In genomic region chr16:20806168-20807050, GRCh38 we compare ENCODE assay signal across 1 cellular context.
TF ChIP-seq lines count a peak whose summit lies in the region.

Gene ERI2 (minus strand): TSS chr16:20806472. CDS start chr16:20806430, 42 bp downstream.
Gene REXO5 (plus strand): TSS chr16:20806527. CDS start chr16:20806954, 427 bp downstream.

TF ChIP-seq in HepG2, 621 proteins besides CTCF, POLR2A, EP300 and RAD21 (continued from another document and continues in another):
- TF ChIP-seq THAP9 (CRISPR knock-in tag; IDR thresholded peaks at IDR 0.05; ENCODE audit: borderline replicate concordance) (peak; percentile 97), ELF1 (CRISPR knock-in tag; IDR thresholded peaks at IDR 0.05) (peak; percentile 97), ARID4A (CRISPR knock-in tag; IDR thresholded peaks at IDR 0.05; ENCODE audit: borderline replicate concordance) (peak; percentile 100), PHF5A (CRISPR knock-in tag; IDR thresholded peaks at IDR 0.05; ENCODE audit: low read depth, unreplicated experiment) (peak; percentile 94), ARID2 (CRISPR knock-in tag; IDR thresholded peaks at IDR 0.05; ENCODE audit: borderline replicate concordance) (peak; percentile 99; the same call in 1 of the 2 replicates), PCBP2 (optimal IDR thresholded peaks at IDR 0.05; ENCODE audit: low read depth, low read length, poor library complexity, severe bottlenecking) (no peak), ZBTB20 (CRISPR knock-in tag; IDR thresholded peaks at IDR 0.05; ENCODE audit: borderline replicate concordance, low read depth) (peak; percentile 80), IKZF1 (IDR thresholded peaks at IDR 0.05) (no peak), DDIT3 (CRISPR knock-in tag; IDR thresholded peaks at IDR 0.05) (0 out of 2 replicates have a peak, but pooled peaks have one; percentile 32), DNMT1 (CRISPR knock-in tag; IDR thresholded peaks at IDR 0.05) (peak; percentile 73), ZNF614 (CRISPR knock-in tag; IDR thresholded peaks at IDR 0.05; ENCODE audit: borderline replicate concordance) (peak; percentile 88), MED8 (CRISPR knock-in tag; IDR thresholded peaks at IDR 0.05; ENCODE audit: insufficient replicate concordance) (peak; percentile 96), ZFAT (CRISPR knock-in tag; conservative IDR thresholded peaks at IDR 0.05) (peak; percentile 63; the same call in 1 of the 2 replicates), CSRNP1 (CRISPR knock-in tag; IDR thresholded peaks at IDR 0.05) (peak; percentile 97; the same call in 1 of the 2 replicates), ZNF83 (CRISPR knock-in tag; IDR thresholded peaks at IDR 0.05; ENCODE audit: borderline replicate concordance) (peak; percentile 96), ZNF333 (CRISPR knock-in tag; IDR thresholded peaks at IDR 0.05; ENCODE audit: borderline replicate concordance) (peak; percentile 97), PBX3 (CRISPR knock-in tag; IDR thresholded peaks at IDR 0.05; ENCODE audit: borderline replicate concordance) (0 out of 2 replicates have a peak, but pooled peaks have one; percentile 56), IRF1 (CRISPR knock-in tag; IDR thresholded peaks at IDR 0.05; ENCODE audit: low read depth) (0 out of 2 replicates have a peak, but pooled peaks have one; percentile 47), SALL2 (CRISPR knock-in tag; IDR thresholded peaks at IDR 0.05) (peak; percentile 92; the same call in 1 of the 2 replicates), KDM5B (CRISPR knock-in tag; IDR thresholded peaks at IDR 0.05; ENCODE audit: borderline replicate concordance) (peak; percentile 96), FOSL2 (CRISPR knock-in tag; IDR thresholded peaks at IDR 0.05) (peak; percentile 56; the same call in 1 of the 2 replicates), KLF13 (CRISPR knock-in tag; IDR thresholded peaks at IDR 0.05) (no peak; the same call in none of the 2 replicates), TP53 (CRISPR knock-in tag; conservative IDR thresholded peaks at IDR 0.05) (no peak), ZBTB10 (CRISPR knock-in tag; IDR thresholded peaks at IDR 0.05; ENCODE audit: borderline replicate concordance) (peak; percentile 54; the same call in 1 of the 2 replicates), RERE (CRISPR knock-in tag; IDR thresholded peaks at IDR 0.05; ENCODE audit: low read depth) (peak; percentile 75; the same call in 1 of the 2 replicates), ZNF557 (CRISPR knock-in tag; IDR thresholded peaks at IDR 0.05) (no peak), ZNF276 (CRISPR knock-in tag; IDR thresholded peaks at IDR 0.05; ENCODE audit: low read depth) (peak; percentile 44; the same call in 1 of the 2 replicates), TRIM24 (CRISPR knock-in tag; IDR thresholded peaks at IDR 0.05) (no peak), GATAD1 (CRISPR knock-in tag; IDR thresholded peaks at IDR 0.05) (peak; percentile 95), MATR3 (CRISPR knock-in tag; IDR thresholded peaks at IDR 0.05) (no peak), TEAD2 (CRISPR knock-in tag; IDR thresholded peaks at IDR 0.05) (no peak; the same call in 1 of the 2 replicates), ZNF792 (CRISPR knock-in tag; IDR thresholded peaks at IDR 0.05) (peak; percentile 92)
